8 cellular contexts compared by ENCODE assay signal in the genomic region with DNA sequence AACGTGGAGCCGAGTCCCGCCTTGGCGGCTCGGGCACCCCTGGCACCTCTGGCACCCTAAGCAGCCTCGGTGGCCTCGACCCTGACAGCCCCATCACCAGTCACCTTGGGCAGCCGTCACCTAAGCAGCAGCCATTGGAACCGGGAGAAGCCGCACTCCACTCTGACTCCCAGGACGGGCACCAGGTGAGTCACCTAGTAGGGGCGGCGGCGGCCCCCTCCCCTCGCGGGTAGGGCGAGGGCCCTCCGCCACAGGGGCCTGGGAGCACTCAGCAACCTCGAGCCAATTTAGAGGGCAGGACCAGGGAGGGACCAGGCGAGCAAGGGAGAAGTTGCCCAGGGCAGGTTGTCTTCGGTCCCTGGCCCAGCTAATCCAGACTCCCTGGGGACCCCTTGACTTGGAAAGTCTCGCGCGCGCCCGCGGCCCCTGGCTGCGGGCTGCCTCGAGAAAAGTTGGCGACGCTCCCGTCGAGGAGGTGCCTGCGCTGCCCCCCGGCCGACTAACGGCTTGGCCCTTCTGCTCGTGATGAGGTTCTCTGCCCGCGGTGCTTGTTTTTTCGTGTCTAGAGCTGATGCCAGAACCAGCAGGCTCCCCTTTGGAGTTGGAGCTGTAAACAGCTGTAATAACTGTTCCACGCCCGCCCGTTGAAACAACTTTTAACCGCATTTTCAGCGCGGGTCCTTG. TPM values are rescaled to one million over a fixed set of nuclear protein-coding genes. Genes with fewer than 3 reads are reported as not detected.
DNase-seq lines count a peak whose midpoint lies in the region; ATAC-seq, FAIRE-seq and TF ChIP-seq lines count a peak whose summit lies in the region.

No MANE protein-coding gene starts in this region.

- no peaks in the 10 kb centered on the region for H3K36me3 ChIP-seq in CD8-positive, alpha-beta T cell (ENCODE audit: insufficient read depth, low read length)
- H3K36me3 ChIP-seq in keratinocyte (ENCODE audit: control insufficient read depth in 2 of 2, extremely low read depth in 1 of 2, insufficient read depth in 2 of 2, low read length in 2 of 2) = no peaks in the 10 kb centered on the region

- no peaks in the 10 kb centered on the region for H4K20me1 ChIP-seq in keratinocyte (ENCODE audit: control insufficient read depth, extremely low read depth, insufficient read depth, low read length)

- H3K27me3 ChIP-seq in CD8-positive, alpha-beta T cell (ENCODE audit: insufficient read depth, low read length) = no peaks in the 10 kb centered on the region
- no peaks in the 10 kb centered on the region for H3K27me3 ChIP-seq in keratinocyte (ENCODE audit: control insufficient read depth, extremely low read depth, insufficient read depth, low read length)

- peaks cover 23% of the 10 kb centered on the region for H3K27me3 Mint-ChIP-seq in CD8-positive, alpha-beta T cell (ENCODE audit: low read depth)

- H3K4me3 Mint-ChIP-seq in CD8-positive, alpha-beta T cell = peak overlapping the region; percentile 79

- peak in 2 of 7 experiments; percentile 4 to 10 for DNase-seq in CD8-positive, alpha-beta T cell
- DNase-seq in NCI-H446 treated with DMSO at 0.1 percent for 48 hours (lab: John Stamatoyannopoulos, UW) = peak; percentile 42
- DNase-seq in astrocyte of the spinal cord (ENCODE audit: low read depth, low spot score) = no peak
- DNase-seq in keratinocyte (ENCODE audit: low read depth, low spot score) = no peak
- peak; percentile 7 for DNase-seq in stimulated activated CD4-positive, alpha-beta T cell treated with anti-CD3 and anti-CD28 coated beads, Interleukin-4, amount 100 ng/mL, for 1 hour
- no peak for DNase-seq in DMS153 (lab: John Stamatoyannopoulos, UW)
- DNase-seq in COLO668 (lab: John Stamatoyannopoulos, UW; ENCODE audit: unreplicated experiment) = no peak

- no peaks in the 10 kb centered on the region for H3K79me2 ChIP-seq in keratinocyte (ENCODE audit: control insufficient read depth, insufficient read depth, low read length)

- FAIRE-seq in keratinocyte (lab: Jason Lieb, UNC) = no peak

- H3K9me1 ChIP-seq in keratinocyte (ENCODE audit: control insufficient read depth, extremely low read depth, insufficient read depth, low read length) = no peaks in the 10 kb centered on the region

- peak overlapping the region; percentile 70 for H3K4me2 ChIP-seq in keratinocyte (ENCODE audit: control insufficient read depth, extremely low read depth, insufficient read depth, low read depth, low read length)

- dilution Hi-C loops in keratinocyte (cut with MboI; ENCODE audit: extremely low pct_ligation_motif_present, low sequenced_read_pairs) = no loop called here

- no peaks in the 10 kb centered on the region for H3K9me3 Mint-ChIP-seq in CD8-positive, alpha-beta T cell

- H3K27ac Mint-ChIP-seq in CD8-positive, alpha-beta T cell = no peak overlapping the region

- CTCF ChIA-PET in CD8-positive, alpha-beta T cell (lab: Charles Lee) = no interaction called here

- ATAC-seq in CD8-positive, alpha-beta T cell = no peak
- no peak for ATAC-seq in GM21825 (IDR thresholded peaks at IDR 0.05; ENCODE audit: unreplicated experiment)

- no peaks in the 10 kb centered on the region for H3K9me3 ChIP-seq in CD8-positive, alpha-beta T cell (ENCODE audit: low read length)
- H3K9me3 ChIP-seq in keratinocyte (ENCODE audit: control insufficient read depth, low read depth, low read length) = no peaks in the 10 kb centered on the region

- H3K9ac ChIP-seq in keratinocyte (ENCODE audit: control insufficient read depth, extremely low read depth, insufficient read depth, low read length) = no peak overlapping the region

- H3K36me3 Mint-ChIP-seq in CD8-positive, alpha-beta T cell = no peaks in the 10 kb centered on the region

- in situ Hi-C loops in astrocyte of the spinal cord (cut with HindIII; ENCODE audit: low sequenced_read_pairs) = no loop called here

- no peak for TF ChIP-seq CTCF in CD8-positive, alpha-beta T cell (IDR thresholded peaks at IDR 0.05)
- TF ChIP-seq CTCF in astrocyte of the spinal cord (IDR thresholded peaks at IDR 0.05; ENCODE audit: low read depth, low read length) (no peak), keratinocyte (optimal IDR thresholded peaks at IDR 0.05 in 1 of 3, IDR thresholded peaks at IDR 0.05 in 1 of 3, conservative IDR thresholded peaks at IDR 0.05 in 1 of 3; ENCODE audit: extremely low read depth in 1 of 3, insufficient read depth in 2 of 3, low read length in 3 of 3) (no peak)

- POLR2A ChIA-PET in CD8-positive, alpha-beta T cell (lab: Charles Lee) = no interaction called here

- no peaks in the 10 kb centered on the region for H3K4me1 ChIP-seq in CD8-positive, alpha-beta T cell (ENCODE audit: insufficient read depth, low read length)
- H3K4me1 ChIP-seq in keratinocyte (ENCODE audit: control insufficient read depth, extremely low read depth, insufficient read depth, low read length) = peaks cover 5% of the 10 kb centered on the region

- intact Hi-C loops in CD8-positive, alpha-beta T cell (cut with DNase I, micrococcal nuclease) = no loop called here

- H2AFZ ChIP-seq in keratinocyte (ENCODE audit: control insufficient read depth, low read length) = peak overlapping the region; percentile 30

- H3K4me1 Mint-ChIP-seq in CD8-positive, alpha-beta T cell (ENCODE audit: low read depth) = peaks cover 3% of the 10 kb centered on the region

- peak overlapping the region; percentile 35 for H3K4me3 ChIP-seq in CD8-positive, alpha-beta T cell (ENCODE audit: low read depth, low read length)
- H3K4me3 ChIP-seq in astrocyte of the spinal cord (ENCODE audit: low read depth, low read length) (peak overlapping the region; percentile 35), keratinocyte (ENCODE audit: control insufficient read depth in 2 of 3, extremely low read depth in 1 of 3, insufficient read depth in 2 of 3, low read depth in 1 of 3, low read length in 3 of 3) (peak overlapping the region; percentile 47 to 57 (median 52))

- no peak overlapping the region for H3K27ac ChIP-seq in CD8-positive, alpha-beta T cell (ENCODE audit: low read depth, low read length)
- H3K27ac ChIP-seq in keratinocyte (ENCODE audit: control insufficient read depth, insufficient read depth, low read length) = no peak overlapping the region

RNA-seq across cellular contexts. Expression of gene EDA, which starts 0.7 kb away (rescaled TPM):
- 1 to 10 TPM; 1.4 to 2.4 TPM for total RNA-seq in CD8-positive, alpha-beta T cell
- 0.72 to 1.1 TPM (median 0.75 TPM) in 3 replicates for polyA plus RNA-seq in keratinocyte
- 0.24 TPM for polyA plus RNA-seq in keratinocyte (2011; ENCODE audit: low read depth)
- polyA plus RNA-seq in keratinocyte (2011; cell fraction: cytosol; rRNA removed) = 0.68 and 0.74 TPM in 2 replicates
- 1.5 and 1.8 TPM in 2 replicates for polyA plus RNA-seq in keratinocyte (2011; cell fraction: nucleus; rRNA removed)
- polyA plus RNA-seq in keratinocyte (2012; ENCODE audit: low replicate concordance) = 0.76 and 0.80 TPM in 2 replicates
- polyA minus RNA-seq in keratinocyte = 0.82 to 2.2 TPM (median 1.3 TPM) in 3 replicates
- 0.58 TPM for polyA minus RNA-seq in keratinocyte (2011; cell fraction: cytosol; rRNA and poly(A)+ RNA removed)
- 2.7 and 3.9 TPM in 2 replicates for polyA minus RNA-seq in keratinocyte (2011; cell fraction: nucleus; rRNA and poly(A)+ RNA removed)

Comparison
In these comparisons a context has a peak if more than half of its experiments do, and no peak if none do; other contexts are left out.
1. DNase-seq: peak in NCI-H446 treated with DMSO at 0.1 percent for 48 hours (single experiment) and stimulated activated CD4-positive, alpha-beta T cell treated with anti-CD3 and anti-CD28 coated beads, Interleukin-4, amount 100 ng/mL, for 1 hour (single experiment); none in astrocyte of the spinal cord (single experiment), keratinocyte (single experiment), DMS153 (single experiment) and COLO668 (single experiment).
2. Peak in every context shown above with its lines, with median percentiles within 50 percentile points of each other: H3K4me3 ChIP-seq.